8 cellular contexts compared by ENCODE assay signal in genomic region chr17:29177871-29178749, GRCh38. TPM values are rescaled to one million over a fixed set of nuclear protein-coding genes. Genes with fewer than 3 reads are reported as not detected.
DNase-seq lines count a peak whose midpoint lies in the region; ATAC-seq and TF ChIP-seq lines count a peak whose summit lies in the region.

No MANE protein-coding gene starts in this region.

- H2AFZ ChIP-seq in neural cell (ENCODE audit: low read depth, low read length), result no peak overlapping the region

- no peak for TF ChIP-seq CTCF in endothelial cell (IDR thresholded peaks at IDR 0.05; ENCODE audit: unreplicated experiment)
- TF ChIP-seq CTCF in neural cell (IDR thresholded peaks at IDR 0.05; ENCODE audit: poor library complexity, severe bottlenecking), result no peak

- no peaks in the 10 kb centered on the region for H3K36me3 Mint-ChIP-seq in CD4-positive, CD25-positive, alpha-beta regulatory T cell
- H3K36me3 Mint-ChIP-seq in endothelial cell (ENCODE audit: low read depth, unreplicated experiment), result no peaks in the 10 kb centered on the region

- no peaks in the 10 kb centered on the region for H3K9me3 ChIP-seq in CD4-positive, CD25-positive, alpha-beta regulatory T cell (ENCODE audit: control insufficient read depth in 2 of 2, low read length in 2 of 2)
- H3K9me3 ChIP-seq in neural cell (ENCODE audit: low read length), result no peaks in the 10 kb centered on the region

- H3K9me3 Mint-ChIP-seq in CD4-positive, CD25-positive, alpha-beta regulatory T cell, result no peaks in the 10 kb centered on the region
- no peaks in the 10 kb centered on the region for H3K9me3 Mint-ChIP-seq in endothelial cell (ENCODE audit: unreplicated experiment)

- H3K36me3 ChIP-seq in CD4-positive, CD25-positive, alpha-beta regulatory T cell (ENCODE audit: control insufficient read depth, insufficient read depth, low read length), result no peaks in the 10 kb centered on the region
- H3K36me3 ChIP-seq in neural cell (ENCODE audit: insufficient read depth, low read length), result no peaks in the 10 kb centered on the region

- H3K9ac ChIP-seq in neural cell (ENCODE audit: low read length), result peak overlapping the region; percentile 93

- no peak for TF ChIP-seq RAD21 in neural cell (conservative IDR thresholded peaks at IDR 0.05)

- H3K4me1 ChIP-seq in CD4-positive, CD25-positive, alpha-beta regulatory T cell (ENCODE audit: control insufficient read depth, insufficient read depth, low read length, poor library complexity, severe bottlenecking), result peaks cover 26% of the 10 kb centered on the region

- peak overlapping the region; percentile 84 to 91 (median 90) for H3K4me3 Mint-ChIP-seq in CD4-positive, CD25-positive, alpha-beta regulatory T cell
- peak overlapping the region; percentile 90 for H3K4me3 Mint-ChIP-seq in endothelial cell (ENCODE audit: unreplicated experiment)

- no peaks in the 10 kb centered on the region for H4K20me1 ChIP-seq in neural cell (ENCODE audit: insufficient read depth)

- peaks cover 41% of the 10 kb centered on the region for H3K79me2 ChIP-seq in neural cell (replicated peaks; ENCODE audit: insufficient read depth, low read length)

- peak overlapping the region in 2 of 3 donors; percentile 46 to 94 for H3K27ac Mint-ChIP-seq in CD4-positive, CD25-positive, alpha-beta regulatory T cell
- H3K27ac Mint-ChIP-seq in endothelial cell (ENCODE audit: unreplicated experiment), result peak overlapping the region; percentile 85

- no peaks in the 10 kb centered on the region for H3F3A ChIP-seq in neural cell (ENCODE audit: insufficient read depth, low read length, poor library complexity, severe bottlenecking)

- H3K27ac ChIP-seq in CD4-positive, CD25-positive, alpha-beta regulatory T cell (ENCODE audit: insufficient read depth, low read length, poor library complexity, severe bottlenecking), result peak overlapping the region; percentile 29
- no peak overlapping the region for H3K27ac ChIP-seq in neural cell (ENCODE audit: low read length)

- no peak for TF ChIP-seq EP300 in neural cell (conservative IDR thresholded peaks at IDR 0.05; ENCODE audit: poor library complexity, severe bottlenecking)

- no peaks in the 10 kb centered on the region for H3K9me2 ChIP-seq in neural cell (ENCODE audit: insufficient read depth, low read length)

- DNase-seq in CD4-positive, CD25-positive, alpha-beta regulatory T cell, result no peak
- peak; percentile 60 for DNase-seq in NCI-H69 (lab: John Stamatoyannopoulos, UW)
- no peak for DNase-seq in endothelial cell (ENCODE audit: low spot score)
- no peak for DNase-seq in NCI-H1694 (lab: John Stamatoyannopoulos, UW)

- H3K27me3 ChIP-seq in CD4-positive, CD25-positive, alpha-beta regulatory T cell (ENCODE audit: control insufficient read depth, insufficient read depth, low read length), result no peaks in the 10 kb centered on the region
- H3K27me3 ChIP-seq in neural cell (ENCODE audit: insufficient read depth, low read depth, low read length), result no peaks in the 10 kb centered on the region

- H3K4me3 ChIP-seq in CD4-positive, CD25-positive, alpha-beta regulatory T cell (ENCODE audit: low read depth, low read length), result no peak overlapping the region
- H3K4me3 ChIP-seq in neural cell (ENCODE audit: low read length), result peak overlapping the region; percentile 91

- peak overlapping the region; percentile 95 for H3K4me2 ChIP-seq in neural cell (ENCODE audit: low read length)

- peaks cover 4 to 38% (median 17%) of the 10 kb centered on the region in 4 donors for H3K4me1 Mint-ChIP-seq in CD4-positive, CD25-positive, alpha-beta regulatory T cell
- H3K4me1 Mint-ChIP-seq in endothelial cell (ENCODE audit: unreplicated experiment), result peaks cover 41% of the 10 kb centered on the region

- no peak for ATAC-seq in CD4-positive, CD25-positive, alpha-beta regulatory T cell (ENCODE audit: low read depth in 2 of 2)
- ATAC-seq in GM19467 (IDR thresholded peaks at IDR 0.05; ENCODE audit: unreplicated experiment) (no peak), HG03571 (IDR thresholded peaks at IDR 0.05; ENCODE audit: unreplicated experiment) (no peak), HG03378 (IDR thresholded peaks at IDR 0.05; ENCODE audit: unreplicated experiment) (no peak)

- peaks cover 16% of the 10 kb centered on the region for H3K27me3 Mint-ChIP-seq in CD4-positive, CD25-positive, alpha-beta regulatory T cell
- H3K27me3 Mint-ChIP-seq in endothelial cell (ENCODE audit: unreplicated experiment), result peaks cover 9% of the 10 kb centered on the region

TF ChIP-seq in neural cell, 6 proteins besides CTCF, POLR2A, EP300 and RAD21:
- TF ChIP-seq REST (IDR thresholded peaks at IDR 0.05; ENCODE audit: borderline replicate concordance) (no peak), POLR2AphosphoS5 (IDR thresholded peaks at IDR 0.05) (no peak), MXI1 (conservative IDR thresholded peaks at IDR 0.05; ENCODE audit: poor library complexity, severe bottlenecking) (no peak), SMC3 (conservative IDR thresholded peaks at IDR 0.05; ENCODE audit: poor library complexity) (no peak), EZH2 (IDR thresholded peaks at IDR 0.05; ENCODE audit: borderline replicate concordance, insufficient read depth, low read length, poor library complexity, severe bottlenecking) (no peak), TAF1 (IDR thresholded peaks at IDR 0.05; ENCODE audit: low read depth) (no peak)

RNA-seq across cellular contexts. Expression of gene MYO18A, which starts 2.1 kb away (rescaled TPM):
- total RNA-seq in CD4-positive, CD25-positive, alpha-beta regulatory T cell, result 193 TPM
- polyA plus RNA-seq in CD4-positive, CD25-positive, alpha-beta regulatory T cell, result 10 to 100 TPM; 16.8 to 22.6 (median 20.2) TPM
- 79.9 TPM for total RNA-seq in endothelial cell (ENCODE audit: unreplicated experiment)
- polyA plus RNA-seq in neural cell, result 21.6 and 23.9 TPM in 2 replicates
- polyA minus RNA-seq in neural cell, result 72.5 and 81.3 TPM in 2 replicates
